Comparison of ENCODE assay signal across 8 cellular contexts in genomic region chr12:120495189-120495722, GRCh38. TPM values are rescaled to one million over a fixed set of nuclear protein-coding genes. Genes with fewer than 3 reads are reported as not detected.
A peak's percentile ranks its signal among the peaks of the same experiment; 100 is the strongest.
DNase-seq lines count a peak whose midpoint lies in the region; ATAC-seq, FAIRE-seq and TF ChIP-seq lines count a peak whose summit lies in the region.

No MANE protein-coding gene starts in this region.

- dilution Hi-C loops in keratinocyte (cut with MboI; ENCODE audit: extremely low pct_ligation_motif_present, low sequenced_read_pairs), result no loop called here

- WGBS in suprapubic skin, result 27% methylated on average over 11 of the region's 17 CpGs

- H3K27me3 Mint-ChIP-seq in CD8-positive, alpha-beta memory T cell, result no peaks in the 10 kb centered on the region

- FAIRE-seq in keratinocyte (lab: Jason Lieb, UNC), result no peak

- peaks cover 19% of the 10 kb centered on the region for H4K20me1 ChIP-seq in keratinocyte (ENCODE audit: control insufficient read depth, extremely low read depth, insufficient read depth, low read length)

- no peak for TF ChIP-seq EP300 in suprapubic skin (IDR thresholded peaks at IDR 0.05)

- ATAC-seq in HG02798 (IDR thresholded peaks at IDR 0.05; ENCODE audit: poor library complexity, unreplicated experiment), result peak; percentile 10
- no peak for ATAC-seq in activated naive CD4-positive, alpha-beta T cell treated with anti-CD3 and anti-CD28 coated beads, Interleukin-2, amount 50 U/mL, for 72 hours
- no peak for ATAC-seq in GM18498 (IDR thresholded peaks at IDR 0.05; ENCODE audit: unreplicated experiment)

- H3K9me3 ChIP-seq in CD8-positive, alpha-beta memory T cell (ENCODE audit: low read length), result no peaks in the 10 kb centered on the region
- H3K9me3 ChIP-seq in keratinocyte (ENCODE audit: control insufficient read depth, low read depth, low read length), result no peaks in the 10 kb centered on the region
- no peaks in the 10 kb centered on the region for H3K9me3 ChIP-seq in suprapubic skin

- no peaks in the 10 kb centered on the region for H3K9me1 ChIP-seq in keratinocyte (ENCODE audit: control insufficient read depth, extremely low read depth, insufficient read depth, low read length)

- peak overlapping the region; percentile 96 for H3K4me2 ChIP-seq in keratinocyte (ENCODE audit: control insufficient read depth, extremely low read depth, insufficient read depth, low read depth, low read length)

- TF ChIP-seq CTCF in keratinocyte (optimal IDR thresholded peaks at IDR 0.05 in 1 of 3, IDR thresholded peaks at IDR 0.05 in 1 of 3, conservative IDR thresholded peaks at IDR 0.05 in 1 of 3; ENCODE audit: extremely low read depth in 1 of 3, insufficient read depth in 2 of 3, low read length in 3 of 3) (no peak), suprapubic skin (IDR thresholded peaks at IDR 0.05) (no peak)

- POLR2A ChIA-PET in CD8-positive, alpha-beta memory T cell (lab: Charles Lee), result interaction anchor here (1.4 to 3.4 kb wide), 3 partner anchors 26 to 294 kb away, joined by 5 to 36 read pairs (median 5); partner anchors contain the start of genes POP5, RPLP0 and SRSF9

- H2AFZ ChIP-seq in keratinocyte (ENCODE audit: control insufficient read depth, low read length), result peak overlapping the region; percentile 85

- peaks cover 17% of the 10 kb centered on the region for H3K4me1 ChIP-seq in CD8-positive, alpha-beta memory T cell (ENCODE audit: insufficient read depth, low read length)
- H3K4me1 ChIP-seq in keratinocyte (ENCODE audit: control insufficient read depth, extremely low read depth, insufficient read depth, low read length), result peaks cover 12% of the 10 kb centered on the region
- H3K4me1 ChIP-seq in suprapubic skin, result peaks cover 27% of the 10 kb centered on the region

- no peak for DNase-seq in CD8-positive, alpha-beta memory T cell
- DNase-seq in activated naive CD4-positive, alpha-beta T cell treated with anti-CD3 and anti-CD28 coated beads, Interleukin-2, amount 50 U/mL, for 72 hours (ENCODE audit: low spot score in 2 of 2), result no peak
- DNase-seq in keratinocyte (ENCODE audit: low read depth, low spot score), result no peak
- peak in 1 of 2 donors; percentile 66 for DNase-seq in suprapubic skin (ENCODE audit: low spot score in 2 of 2)
- DNase-seq in NCI-H1092 treated with DMSO at 0.1 percent for 48 hours (lab: John Stamatoyannopoulos, UW), result no peak
- DNase-seq in NCI-H2107 treated with DMSO at 0.1 percent for 48 hours (lab: John Stamatoyannopoulos, UW; ENCODE audit: unreplicated experiment), result no peak

- H3K36me3 ChIP-seq in CD8-positive, alpha-beta memory T cell (ENCODE audit: insufficient read depth, low read length), result peaks cover 13% of the 10 kb centered on the region
- H3K36me3 ChIP-seq in keratinocyte (ENCODE audit: control insufficient read depth in 2 of 2, extremely low read depth in 1 of 2, insufficient read depth in 2 of 2, low read length in 2 of 2) (peaks cover 8 to 16% of the 10 kb centered on the region in 2 experiments), suprapubic skin (peaks cover 17% of the 10 kb centered on the region)

- H3K79me2 ChIP-seq in keratinocyte (ENCODE audit: control insufficient read depth, insufficient read depth, low read length), result peaks cover 36% of the 10 kb centered on the region

- CTCF ChIA-PET in CD8-positive, alpha-beta memory T cell (lab: Charles Lee), result interaction anchor here (0.9 to 4.6 kb wide), 9 partner anchors 14 to 138 kb away, joined by 3 to 36 read pairs (median 4); partner anchors contain the start of gene SRSF9

- peaks cover 26 to 37% (median 32%) of the 10 kb centered on the region in 3 donors for H3K4me1 Mint-ChIP-seq in CD8-positive, alpha-beta memory T cell

- no peaks in the 10 kb centered on the region for H3K9me3 Mint-ChIP-seq in CD8-positive, alpha-beta memory T cell
- H3K9me3 Mint-ChIP-seq in activated naive CD4-positive, alpha-beta T cell treated with anti-CD3 and anti-CD28 coated beads, Interleukin-2, amount 50 U/mL, for 72 hours, result no peaks in the 10 kb centered on the region

- H3K27ac ChIP-seq in CD8-positive, alpha-beta memory T cell (ENCODE audit: low read depth, low read length), result peak overlapping the region; percentile 66
- H3K27ac ChIP-seq in keratinocyte (ENCODE audit: control insufficient read depth, insufficient read depth, low read length), result peak overlapping the region; percentile 71
- peak overlapping the region; percentile 86 for H3K27ac ChIP-seq in suprapubic skin

- H3K9ac ChIP-seq in keratinocyte (ENCODE audit: control insufficient read depth, extremely low read depth, insufficient read depth, low read length), result peak overlapping the region; percentile 75

- peak overlapping the region; percentile 87 for H3K4me3 ChIP-seq in CD8-positive, alpha-beta memory T cell (ENCODE audit: low read length)
- H3K4me3 ChIP-seq in keratinocyte (ENCODE audit: control insufficient read depth in 2 of 3, extremely low read depth in 1 of 3, insufficient read depth in 2 of 3, low read depth in 1 of 3, low read length in 3 of 3) (peak overlapping the region; percentile 80 to 99 (median 86)), suprapubic skin (peak overlapping the region; percentile 91)

- H3K36me3 Mint-ChIP-seq in CD8-positive, alpha-beta memory T cell, result peaks cover 0 to 23% (median 1%) of the 10 kb centered on the region in 3 donors
- peaks cover 0 to 30% of the 10 kb centered on the region in 2 donors for H3K36me3 Mint-ChIP-seq in activated naive CD4-positive, alpha-beta T cell treated with anti-CD3 and anti-CD28 coated beads, Interleukin-2, amount 50 U/mL, for 72 hours

- no peaks in the 10 kb centered on the region for H3K27me3 ChIP-seq in CD8-positive, alpha-beta memory T cell (ENCODE audit: insufficient read depth, low read length, poor library complexity, severe bottlenecking)
- H3K27me3 ChIP-seq in keratinocyte (ENCODE audit: control insufficient read depth, extremely low read depth, insufficient read depth, low read length) (no peaks in the 10 kb centered on the region), suprapubic skin (no peaks in the 10 kb centered on the region)

- H3K4me3 Mint-ChIP-seq in CD8-positive, alpha-beta memory T cell, result peak overlapping the region; percentile 91 to 98 (median 94)

- no peak for TF ChIP-seq POLR2A in suprapubic skin (IDR thresholded peaks at IDR 0.05)

- peak overlapping the region; percentile 77 to 98 (median 92) for H3K27ac Mint-ChIP-seq in CD8-positive, alpha-beta memory T cell
- peak overlapping the region; percentile 82 to 94 for H3K27ac Mint-ChIP-seq in activated naive CD4-positive, alpha-beta T cell treated with anti-CD3 and anti-CD28 coated beads, Interleukin-2, amount 50 U/mL, for 72 hours

RNA-seq across cellular contexts. Expression of gene DYNLL1, which starts 0.7 kb away (rescaled TPM):
- 100 to 1,000 TPM; 288 to 296 TPM for total RNA-seq in CD8-positive, alpha-beta memory T cell
- 304 TPM for polyA plus RNA-seq in CD8-positive, alpha-beta memory T cell
- total RNA-seq in activated naive CD4-positive, alpha-beta T cell treated with anti-CD3 and anti-CD28 coated beads, Interleukin-2, amount 50 U/mL, for 72 hours, result 100 to 1,000 TPM in 1 of 2 donors, 10 to 100 TPM in 1; 49.5 to 157 TPM
- 636 to 744 TPM (median 716 TPM) in 3 replicates for polyA plus RNA-seq in keratinocyte
- polyA plus RNA-seq in keratinocyte (2011; ENCODE audit: low read depth), result 930 TPM
- 714 and 1,036 TPM in 2 replicates for polyA plus RNA-seq in keratinocyte (2011; cell fraction: cytosol; rRNA removed)
- polyA plus RNA-seq in keratinocyte (2011; cell fraction: nucleus; rRNA removed), result 242 and 323 TPM in 2 replicates
- 789 and 1,036 TPM in 2 replicates for polyA plus RNA-seq in keratinocyte (2012; ENCODE audit: low replicate concordance)
- polyA minus RNA-seq in keratinocyte, result 151 to 237 TPM (median 177 TPM) in 3 replicates
- 253 TPM for polyA minus RNA-seq in keratinocyte (2011; cell fraction: cytosol; rRNA and poly(A)+ RNA removed)
- 42.6 and 45.2 TPM in 2 replicates for polyA minus RNA-seq in keratinocyte (2011; cell fraction: nucleus; rRNA and poly(A)+ RNA removed)
- total RNA-seq in suprapubic skin, result 100 to 1,000 TPM; 167 to 493 (median 469) TPM

RNA-seq across cellular contexts. Expression of gene SRSF9, which starts 25.7 kb away (rescaled TPM):
- total RNA-seq in CD8-positive, alpha-beta memory T cell, result 100 to 1,000 TPM; 269 to 272 TPM
- 214 TPM for polyA plus RNA-seq in CD8-positive, alpha-beta memory T cell
- 100 to 1,000 TPM; 148 to 207 TPM for total RNA-seq in activated naive CD4-positive, alpha-beta T cell treated with anti-CD3 and anti-CD28 coated beads, Interleukin-2, amount 50 U/mL, for 72 hours
- 108 to 175 TPM (median 159 TPM) in 3 replicates for polyA plus RNA-seq in keratinocyte
- 143 TPM for polyA plus RNA-seq in keratinocyte (2011; ENCODE audit: low read depth)
- 131 and 134 TPM in 2 replicates for polyA plus RNA-seq in keratinocyte (2011; cell fraction: cytosol; rRNA removed)
- 91.1 and 124 TPM in 2 replicates for polyA plus RNA-seq in keratinocyte (2011; cell fraction: nucleus; rRNA removed)
- 145 and 189 TPM in 2 replicates for polyA plus RNA-seq in keratinocyte (2012; ENCODE audit: low replicate concordance)
- polyA minus RNA-seq in keratinocyte, result 41.8 to 67.7 TPM (median 43.1 TPM) in 3 replicates
- 142 TPM for polyA minus RNA-seq in keratinocyte (2011; cell fraction: cytosol; rRNA and poly(A)+ RNA removed)
- 18.4 and 23.5 TPM in 2 replicates for polyA minus RNA-seq in keratinocyte (2011; cell fraction: nucleus; rRNA and poly(A)+ RNA removed)
- 10 to 100 TPM; 51.5 to 98.5 (median 73.0) TPM for total RNA-seq in suprapubic skin

RNA-seq across cellular contexts. Expression of gene COQ5, which starts 33.7 kb away (rescaled TPM):
- 10 to 100 TPM; 37.5 to 39.0 TPM for total RNA-seq in CD8-positive, alpha-beta memory T cell
- polyA plus RNA-seq in CD8-positive, alpha-beta memory T cell, result 39.7 TPM
- total RNA-seq in activated naive CD4-positive, alpha-beta T cell treated with anti-CD3 and anti-CD28 coated beads, Interleukin-2, amount 50 U/mL, for 72 hours, result 10 to 100 TPM in 1 of 2 donors, 1 to 10 TPM in 1; 9.7 to 37.8 TPM
- 23.9 to 38.7 TPM (median 27.9 TPM) in 3 replicates for polyA plus RNA-seq in keratinocyte
- polyA plus RNA-seq in keratinocyte (2011; ENCODE audit: low read depth), result 27.6 TPM
- 21.2 and 34.8 TPM in 2 replicates for polyA plus RNA-seq in keratinocyte (2011; cell fraction: cytosol; rRNA removed)
- 17.6 and 21.7 TPM in 2 replicates for polyA plus RNA-seq in keratinocyte (2011; cell fraction: nucleus; rRNA removed)
- polyA plus RNA-seq in keratinocyte (2012; ENCODE audit: low replicate concordance), result 25.6 and 25.7 TPM in 2 replicates
- 10.5 to 16.7 TPM (median 10.8 TPM) in 3 replicates for polyA minus RNA-seq in keratinocyte
- 12.9 TPM for polyA minus RNA-seq in keratinocyte (2011; cell fraction: cytosol; rRNA and poly(A)+ RNA removed)
- polyA minus RNA-seq in keratinocyte (2011; cell fraction: nucleus; rRNA and poly(A)+ RNA removed), result 10.1 and 10.9 TPM in 2 replicates
- 10 to 100 TPM; 14.9 to 18.7 (median 18.0) TPM for total RNA-seq in suprapubic skin

RNA-seq across cellular contexts. Expression of gene RNF10, which starts 38.9 kb away (rescaled TPM):
- 100 to 1,000 TPM; 173 to 205 TPM for total RNA-seq in CD8-positive, alpha-beta memory T cell
- 134 TPM for polyA plus RNA-seq in CD8-positive, alpha-beta memory T cell
- 100 to 1,000 TPM; 182 to 196 TPM for total RNA-seq in activated naive CD4-positive, alpha-beta T cell treated with anti-CD3 and anti-CD28 coated beads, Interleukin-2, amount 50 U/mL, for 72 hours
- 55.3 to 160 TPM (median 60.3 TPM) in 3 replicates for polyA plus RNA-seq in keratinocyte
- 117 TPM for polyA plus RNA-seq in keratinocyte (2011; ENCODE audit: low read depth)
- polyA plus RNA-seq in keratinocyte (2011; cell fraction: cytosol; rRNA removed), result 111 and 126 TPM in 2 replicates
- 127 and 134 TPM in 2 replicates for polyA plus RNA-seq in keratinocyte (2011; cell fraction: nucleus; rRNA removed)
- polyA plus RNA-seq in keratinocyte (2012; ENCODE audit: low replicate concordance), result 146 and 149 TPM in 2 replicates
- 160 to 215 TPM (median 165 TPM) in 3 replicates for polyA minus RNA-seq in keratinocyte
- 150 TPM for polyA minus RNA-seq in keratinocyte (2011; cell fraction: cytosol; rRNA and poly(A)+ RNA removed)
- polyA minus RNA-seq in keratinocyte (2011; cell fraction: nucleus; rRNA and poly(A)+ RNA removed), result 58.6 and 87.3 TPM in 2 replicates
- 100 to 1,000 TPM in 3 of 4 donors, 10 to 100 TPM in 1; 98.2 to 206 (median 163) TPM for total RNA-seq in suprapubic skin

RNA-seq across cellular contexts. Expression of gene GATC, which starts 49.0 kb away (rescaled TPM):
- 10 to 100 TPM; 28.6 to 30.6 TPM for total RNA-seq in CD8-positive, alpha-beta memory T cell
- 29.8 TPM for polyA plus RNA-seq in CD8-positive, alpha-beta memory T cell
- total RNA-seq in activated naive CD4-positive, alpha-beta T cell treated with anti-CD3 and anti-CD28 coated beads, Interleukin-2, amount 50 U/mL, for 72 hours, result 10 to 100 TPM; 27.5 to 46.3 TPM
- 14.7 to 22.4 TPM (median 19.2 TPM) in 3 replicates for polyA plus RNA-seq in keratinocyte
- polyA plus RNA-seq in keratinocyte (2011; ENCODE audit: low read depth), result 10.1 TPM
- 14.1 and 22.7 TPM in 2 replicates for polyA plus RNA-seq in keratinocyte (2011; cell fraction: cytosol; rRNA removed)
- 14.3 and 19.4 TPM in 2 replicates for polyA plus RNA-seq in keratinocyte (2011; cell fraction: nucleus; rRNA removed)
- 10.9 and 12.7 TPM in 2 replicates for polyA plus RNA-seq in keratinocyte (2012; ENCODE audit: low replicate concordance)
- polyA minus RNA-seq in keratinocyte, result 12.0 to 41.1 TPM (median 14.0 TPM) in 3 replicates
- polyA minus RNA-seq in keratinocyte (2011; cell fraction: cytosol; rRNA and poly(A)+ RNA removed), result 10.4 TPM
- 5.2 and 14.7 TPM in 2 replicates for polyA minus RNA-seq in keratinocyte (2011; cell fraction: nucleus; rRNA and poly(A)+ RNA removed)
- 10 to 100 TPM; 17.5 to 27.8 (median 21.0) TPM for total RNA-seq in suprapubic skin
